ENCODE assay signal across 8 cellular contexts in genomic region chr15:89665449-89666146, GRCh38. TPM values are rescaled to one million over a fixed set of nuclear protein-coding genes. Genes with fewer than 3 reads are reported as not detected.
A peak's percentile ranks its signal among the peaks of the same experiment; 100 is the strongest.
DNase-seq lines count a peak whose midpoint lies in the region; ATAC-seq, FAIRE-seq and TF ChIP-seq lines count a peak whose summit lies in the region.

No MANE protein-coding gene starts in this region.

- SMC1A ChIA-PET in GM12878 (lab: Charles Lee; ENCODE audit: uncharacterized antibody, unreplicated experiment), result interaction anchor here (0.6 kb wide), 1 partner anchor 247 kb away, joined by 3 read pairs; no protein-coding TSS in a partner anchor

- no peak for FAIRE-seq in GM12878 (lab: Jason Lieb, UNC)

- H3K4me3 ChIP-seq in GM06990 (replicated peaks; ENCODE audit: low read depth, low read length), result peak overlapping the region; percentile 25
- H3K4me3 ChIP-seq in Loucy (ENCODE audit: low read length, poor library complexity, severe bottlenecking), result peak overlapping the region; percentile 53
- H3K4me3 ChIP-seq in GM12878, result no peak overlapping the region; the same call in 1 of the 2 replicates
- H3K4me3 ChIP-seq in iPS-20b (ENCODE audit: low read length), result peak overlapping the region; percentile 58; the same call in 1 of the 2 replicates
- H3K4me3 ChIP-seq in smooth muscle cell, result peak overlapping the region; percentile 53

- H3K27ac ChIP-seq in GM12878 (ENCODE audit: control insufficient read depth, insufficient read depth) (no peak overlapping the region), iPS-20b (ENCODE audit: low read length) (no peak overlapping the region), smooth muscle cell (ENCODE audit: low read depth) (peak overlapping the region; percentile 38)

- H3K27me3 Mint-ChIP-seq in activated CD4-positive, alpha-beta T cell treated with anti-CD3 and anti-CD28 coated beads, Interleukin-2, amount 10 ng/mL, durations not matched to agents 7 days and 5 days, result peaks cover 18% of the 10 kb centered on the region

- no peaks in the 10 kb centered on the region for H3K9me3 Mint-ChIP-seq in activated CD4-positive, alpha-beta T cell treated with anti-CD3 and anti-CD28 coated beads, Interleukin-2, amount 10 ng/mL, durations not matched to agents 7 days and 5 days

- no peak for DNase-seq in GM06990 (ENCODE audit: extremely low read depth, insufficient read length)
- no peak for DNase-seq in GM12878 (ENCODE audit: low read depth, low spot score)
- peak; percentile 20 for DNase-seq in smooth muscle cell (lab: John Stamatoyannopoulos, UW; ENCODE audit: unreplicated experiment)
- no peak for DNase-seq in activated CD4-positive, alpha-beta T cell treated with anti-CD3 and anti-CD28 coated beads, Interleukin-2, amount 10 ng/mL, durations not matched to agents 7 days and 5 days
- DNase-seq in MV-4-11 (lab: John Stamatoyannopoulos, UW), result no peak

- TF ChIP-seq RAD21 in GM12878 (IDR thresholded peaks at IDR 0.05; ENCODE audit: insufficient read depth, low read depth, low read length), result no peak

- BruUV-seq in GM12878 (replicated peaks; lab: Mats Ljungman, UMichigan), result no TSS peak

- no peak overlapping the region for H3K4me2 ChIP-seq in Loucy (ENCODE audit: low read depth, low read length, poor library complexity, severe bottlenecking)
- H3K4me2 ChIP-seq in GM12878 (ENCODE audit: control insufficient read depth, insufficient read depth), result peak overlapping the region; percentile 64; the same call in 1 of the 2 replicates
- H3K4me2 ChIP-seq in smooth muscle cell, result peak overlapping the region; percentile 87

- in situ Hi-C loops in GM12878 (cut with MboI), result no loop called here

- H4K20me1 ChIP-seq in Loucy (ENCODE audit: insufficient read depth, low read length, poor library complexity, severe bottlenecking), result no peaks in the 10 kb centered on the region
- no peaks in the 10 kb centered on the region for H4K20me1 ChIP-seq in GM12878 (ENCODE audit: control insufficient read depth, insufficient read depth)
- no peaks in the 10 kb centered on the region for H4K20me1 ChIP-seq in smooth muscle cell (ENCODE audit: low read depth)

- POLR2A ChIA-PET in GM12878 (lab: Charles Lee), result no interaction called here
- POLR2A ChIA-PET in activated CD4-positive, alpha-beta T cell treated with anti-CD3 and anti-CD28 coated beads, Interleukin-2, amount 10 ng/mL, durations not matched to agents 7 days and 5 days (lab: Charles Lee), result interaction anchor here (0.7 kb wide), 1 partner anchor 20 kb away, joined by 3 read pairs; no protein-coding TSS in a partner anchor

- H3K4me1 ChIP-seq in Loucy (ENCODE audit: insufficient read depth, low read length, poor library complexity, severe bottlenecking) (no peaks in the 10 kb centered on the region), GM12878 (ENCODE audit: control insufficient read depth, insufficient read depth, low read length) (no peaks in the 10 kb centered on the region), iPS-20b (ENCODE audit: insufficient read depth, low read length) (no peaks in the 10 kb centered on the region), smooth muscle cell (ENCODE audit: low read depth) (no peaks in the 10 kb centered on the region)

- H3K4me1 Mint-ChIP-seq in activated CD4-positive, alpha-beta T cell treated with anti-CD3 and anti-CD28 coated beads, Interleukin-2, amount 10 ng/mL, durations not matched to agents 7 days and 5 days, result peaks cover 5% of the 10 kb centered on the region

- no peaks in the 10 kb centered on the region for H3K79me2 ChIP-seq in Loucy (ENCODE audit: insufficient read depth, low read length)
- no peaks in the 10 kb centered on the region for H3K79me2 ChIP-seq in GM12878 (ENCODE audit: control insufficient read depth, insufficient read depth, low read length)
- no peaks in the 10 kb centered on the region for H3K79me2 ChIP-seq in smooth muscle cell (ENCODE audit: low read depth)

- intact Hi-C loops in GM12878 (cut with micrococcal nuclease; ENCODE audit: unreplicated experiment), result no loop called here

- H2AFZ ChIP-seq in Loucy (ENCODE audit: low read length), result peak overlapping the region; percentile 69; the same call in 1 of the 2 replicates
- H2AFZ ChIP-seq in GM12878 (ENCODE audit: control insufficient read depth, low read depth, low read length), result peak overlapping the region; percentile 58
- peak overlapping the region; percentile 90 for H2AFZ ChIP-seq in smooth muscle cell (ENCODE audit: low read depth)

- RAD21 ChIA-PET in GM12878 (lab: Charles Lee; ENCODE audit: unreplicated experiment), result no interaction called here

- TF ChIP-seq POLR2A in GM12878 (IDR thresholded peaks at IDR 0.05; ENCODE audit: low read depth, low read length), result no peak

- no peaks in the 10 kb centered on the region for H3K36me3 Mint-ChIP-seq in activated CD4-positive, alpha-beta T cell treated with anti-CD3 and anti-CD28 coated beads, Interleukin-2, amount 10 ng/mL, durations not matched to agents 7 days and 5 days (ENCODE audit: low read depth)

- no peaks in the 10 kb centered on the region for H3K9me2 ChIP-seq in Loucy (replicated peaks; ENCODE audit: low read depth, low read length)

- CTCF ChIA-PET in GM12878 (lab: Yijun Ruan, JAX), result no interaction called here
- CTCF ChIA-PET in activated CD4-positive, alpha-beta T cell treated with anti-CD3 and anti-CD28 coated beads, Interleukin-2, amount 10 ng/mL, durations not matched to agents 7 days and 5 days (lab: Charles Lee), result no interaction called here

- no peak overlapping the region for H3K27ac Mint-ChIP-seq in activated CD4-positive, alpha-beta T cell treated with anti-CD3 and anti-CD28 coated beads, Interleukin-2, amount 10 ng/mL, durations not matched to agents 7 days and 5 days

- H3K27me3 ChIP-seq in GM06990 (replicated peaks; ENCODE audit: control insufficient read depth, insufficient read depth, low read length), result no peaks in the 10 kb centered on the region; the same call in 1 of the 2 replicates
- H3K27me3 ChIP-seq in Loucy (ENCODE audit: insufficient read depth, low read length, poor library complexity, severe bottlenecking), result no peaks in the 10 kb centered on the region
- peaks cover 0 to 2% of the 10 kb centered on the region in 2 experiments; a peak in 1 of 4 replicates for H3K27me3 ChIP-seq in GM12878 (replicated peaks in 1 of 2; ENCODE audit: control insufficient read depth in 2 of 2, insufficient read depth in 2 of 2, low read length in 1 of 2)
- H3K27me3 ChIP-seq in iPS-20b (ENCODE audit: insufficient read depth, low read length), result peaks cover 32% of the 10 kb centered on the region
- no peaks in the 10 kb centered on the region for H3K27me3 ChIP-seq in smooth muscle cell (ENCODE audit: low read depth)

- no peak overlapping the region for H3K4me3 Mint-ChIP-seq in activated CD4-positive, alpha-beta T cell treated with anti-CD3 and anti-CD28 coated beads, Interleukin-2, amount 10 ng/mL, durations not matched to agents 7 days and 5 days

- TF ChIP-seq CTCF in GM06990 (IDR thresholded peaks at IDR 0.05; ENCODE audit: insufficient read depth, low read length, poor library complexity, severe bottlenecking) (no peak), Loucy (conservative IDR thresholded peaks at IDR 0.05; ENCODE audit: low read length) (no peak), GM12878 (IDR thresholded peaks at IDR 0.05 in 2 of 3, conservative IDR thresholded peaks at IDR 0.05 in 1 of 3; ENCODE audit: control insufficient read depth in 2 of 3, extremely low read depth in 1 of 3, insufficient read depth in 1 of 3, low read depth in 3 of 3, low read length in 3 of 3) (no peak), smooth muscle cell (IDR thresholded peaks at IDR 0.05; ENCODE audit: borderline replicate concordance, insufficient read depth, poor library complexity, severe bottlenecking) (no peak)

- no peaks in the 10 kb centered on the region for H3K36me3 ChIP-seq in GM06990 (ENCODE audit: control insufficient read depth, insufficient read depth, low read length)
- no peaks in the 10 kb centered on the region for H3K36me3 ChIP-seq in Loucy (ENCODE audit: insufficient read depth, low read length)
- no peaks in the 10 kb centered on the region for H3K36me3 ChIP-seq in GM12878 (ENCODE audit: control insufficient read depth in 2 of 2, insufficient read depth in 2 of 2, low read length in 1 of 2)
- no peaks in the 10 kb centered on the region for H3K36me3 ChIP-seq in iPS-20b (ENCODE audit: insufficient read depth, low read depth, low read length)
- H3K36me3 ChIP-seq in smooth muscle cell (ENCODE audit: low read depth), result no peaks in the 10 kb centered on the region

- WGBS in GM12878 (ENCODE audit: insufficient coverage, insufficient replicate concordance, low lambda C conversion rate, missing lambda C conversion rate), result 1% methylated on average over 70 of the region's 72 CpGs
- WGBS in smooth muscle cell (ENCODE audit: low lambda C conversion rate), result 7% methylated on average over 61 of the region's 72 CpGs

- ATAC-seq in GM12878 (peak; percentile 63), GM18907 (IDR thresholded peaks at IDR 0.05; ENCODE audit: unreplicated experiment) (no peak)

- H3F3A ChIP-seq in Loucy (ENCODE audit: low read depth), result no peaks in the 10 kb centered on the region
- peaks cover 7% of the 10 kb centered on the region for H3F3A ChIP-seq in smooth muscle cell (ENCODE audit: low read depth)

- TF ChIP-seq EP300 in GM12878 (IDR thresholded peaks at IDR 0.05; ENCODE audit: borderline replicate concordance in 1 of 2, control insufficient read depth in 1 of 2, low read depth in 2 of 2, low read length in 2 of 2), result no peak

- H3K9ac ChIP-seq in Loucy (ENCODE audit: low read depth, low read length, poor library complexity, severe bottlenecking) (no peak overlapping the region), GM12878 (ENCODE audit: control insufficient read depth, insufficient read depth, low read length) (peak overlapping the region; percentile 22; the same call in 1 of the 2 replicates), iPS-20b (ENCODE audit: low read depth, low read length) (no peak overlapping the region), smooth muscle cell (ENCODE audit: low read depth) (peak overlapping the region; percentile 51)

- H3K9me3 ChIP-seq in Loucy (ENCODE audit: insufficient read depth, low read depth, low read length) (no peaks in the 10 kb centered on the region), GM12878 (replicated peaks; ENCODE audit: control insufficient read depth, insufficient read depth, low read length) (no peaks in the 10 kb centered on the region), iPS-20b (ENCODE audit: insufficient read depth, low read depth, low read length) (no peaks in the 10 kb centered on the region), smooth muscle cell (replicated peaks; ENCODE audit: low read depth) (no peaks in the 10 kb centered on the region)

RNA-seq across cellular contexts. Expression of gene KIF7, which starts 10.3 kb away (rescaled TPM):
- 0.66 and 1.3 TPM in 2 replicates for total RNA-seq in GM12878 (2013; cell fraction: nucleolus; rRNA removed)
- total RNA-seq in GM12878 (2014; rRNA removed) (0.05 and 0.11 TPM in 2 replicates), GM12878 (2014; rRNA removed; fragmentation: Illumina TruSeq; extraction: Trizol) (0.04 TPM in 1 of 2 replicates, not detected in the other), GM12878 (2021) (0.16 and 0.36 TPM in 2 replicates), smooth muscle cell (4.8 and 7.6 TPM in 2 replicates)
- polyA plus RNA-seq in GM12878 (2011; ENCODE audit: low read depth), result 0.08 TPM
- polyA plus RNA-seq in GM12878 (2011; rRNA removed) (0.14 and 0.26 TPM in 2 replicates), GM12878 (2014; fragmentation: Illumina TruSeq; extraction: Trizol) (0.01 TPM in 1 of 2 replicates, not detected in the other), GM12878 (2014; fragmentation: Nextera tagmentation; extraction: Ambion mirVana) (not detected), GM12878 (2014; rRNA removed) (0.09 and 0.18 TPM in 2 replicates), GM12878 (2016; fragmentation: Nextera tagmentation; extraction: Ambion mirVana) (under 1 TPM; 0.04 to 0.11 TPM), smooth muscle cell (7.4 and 7.6 TPM in 2 replicates)
- polyA plus RNA-seq in GM12878 (2011; cell fraction: cytosol; rRNA removed), result 0.28 and 0.67 TPM in 2 replicates
- 1.0 and 1.7 TPM in 2 replicates for polyA plus RNA-seq in GM12878 (2011; cell fraction: nucleus; rRNA removed)
- polyA plus RNA-seq in GM12878 (2012), result 0.41 and 0.52 TPM in 2 replicates
- polyA minus RNA-seq in GM12878 (2011; rRNA and poly(A)+ RNA removed), result 0.07 and 0.46 TPM in 2 replicates
- polyA minus RNA-seq in GM12878 (2011; cell fraction: cytosol; rRNA and poly(A)+ RNA removed), result not detected in 2 replicates
- 0.24 and 0.67 TPM in 2 replicates for polyA minus RNA-seq in GM12878 (2011; cell fraction: nucleus; rRNA and poly(A)+ RNA removed)
- under 1 TPM; 0.65 to 0.67 TPM for total RNA-seq in activated CD4-positive, alpha-beta T cell treated with anti-CD3 and anti-CD28 coated beads, Interleukin-2, amount 10 ng/mL, durations not matched to agents 7 days and 5 days

RNA-seq across cellular contexts. Expression of gene PLIN1, which starts 13.6 kb away (rescaled TPM):
- 0.86 and 1.6 TPM in 2 replicates for total RNA-seq in GM12878 (2013; cell fraction: nucleolus; rRNA removed)
- total RNA-seq in GM12878 (2014; rRNA removed), result 0.11 TPM in 1 of 2 replicates, not detected in the other
- not detected in 2 replicates for total RNA-seq in GM12878 (2014; rRNA removed; fragmentation: Illumina TruSeq; extraction: Trizol)
- total RNA-seq in GM12878 (2021), result 0.08 TPM in 1 of 2 replicates, not detected in the other
- polyA plus RNA-seq in GM12878 (2011; ENCODE audit: low read depth), result not detected
- 0.24 TPM in 1 of 2 replicates, not detected in the other for polyA plus RNA-seq in GM12878 (2011; rRNA removed)
- polyA plus RNA-seq in GM12878 (2011; cell fraction: cytosol; rRNA removed), result 0.05 and 0.07 TPM in 2 replicates
- polyA plus RNA-seq in GM12878 (2011; cell fraction: nucleus; rRNA removed), result 0.16 and 0.27 TPM in 2 replicates
- 0.07 and 0.11 TPM in 2 replicates for polyA plus RNA-seq in GM12878 (2012)
- polyA plus RNA-seq in GM12878 (2014; fragmentation: Illumina TruSeq; extraction: Trizol), result not detected in 2 replicates
- under 1 TPM; 0.05 to 0.13 TPM for polyA plus RNA-seq in GM12878 (2014; fragmentation: Nextera tagmentation; extraction: Ambion mirVana)
- polyA plus RNA-seq in GM12878 (2014; rRNA removed), result not detected in 2 replicates
- not detected for polyA plus RNA-seq in GM12878 (2016; fragmentation: Nextera tagmentation; extraction: Ambion mirVana)
- polyA minus RNA-seq in GM12878 (2011; rRNA and poly(A)+ RNA removed), result 0.10 TPM in 1 of 2 replicates, not detected in the other
- polyA minus RNA-seq in GM12878 (2011; cell fraction: cytosol; rRNA and poly(A)+ RNA removed), result not detected in 2 replicates
- 0.73 TPM in 1 of 2 replicates, not detected in the other for polyA minus RNA-seq in GM12878 (2011; cell fraction: nucleus; rRNA and poly(A)+ RNA removed)
- 0.04 and 0.13 TPM in 2 replicates for total RNA-seq in smooth muscle cell
- polyA plus RNA-seq in smooth muscle cell, result 0.66 TPM in 1 of 2 replicates, not detected in the other
- total RNA-seq in activated CD4-positive, alpha-beta T cell treated with anti-CD3 and anti-CD28 coated beads, Interleukin-2, amount 10 ng/mL, durations not matched to agents 7 days and 5 days, result under 1 TPM in 1 of 2 experiments, not detected in 1; 0.07 TPM

RNA-seq across cellular contexts. Expression of gene PEX11A, which starts 25.0 kb away (rescaled TPM):
- 6.9 and 7.6 TPM in 2 replicates for total RNA-seq in GM12878 (2013; cell fraction: nucleolus; rRNA removed)
- total RNA-seq in GM12878 (2014; rRNA removed) (1.9 and 2.5 TPM in 2 replicates), GM12878 (2014; rRNA removed; fragmentation: Illumina TruSeq; extraction: Trizol) (2.0 and 2.1 TPM in 2 replicates), GM12878 (2021) (2.0 and 2.8 TPM in 2 replicates), smooth muscle cell (4.7 and 9.0 TPM in 2 replicates)
- 2.6 TPM for polyA plus RNA-seq in GM12878 (2011; ENCODE audit: low read depth)
- polyA plus RNA-seq in GM12878 (2011; rRNA removed) (1.4 and 1.5 TPM in 2 replicates), GM12878 (2014; fragmentation: Illumina TruSeq; extraction: Trizol) (1.8 and 2.1 TPM in 2 replicates), GM12878 (2014; fragmentation: Nextera tagmentation; extraction: Ambion mirVana) (1 to 10 TPM; 1.4 to 1.5 TPM), GM12878 (2014; rRNA removed) (2.1 and 3.5 TPM in 2 replicates), GM12878 (2016; fragmentation: Nextera tagmentation; extraction: Ambion mirVana) (1 to 10 TPM; 1.7 to 2.1 TPM), smooth muscle cell (3.8 and 5.6 TPM in 2 replicates)
- 0.75 and 1.5 TPM in 2 replicates for polyA plus RNA-seq in GM12878 (2011; cell fraction: cytosol; rRNA removed)
- 0.31 and 0.75 TPM in 2 replicates for polyA plus RNA-seq in GM12878 (2011; cell fraction: nucleus; rRNA removed)
- polyA plus RNA-seq in GM12878 (2012), result 2.6 and 3.3 TPM in 2 replicates
- polyA minus RNA-seq in GM12878 (2011; rRNA and poly(A)+ RNA removed), result 1.5 and 1.9 TPM in 2 replicates
- polyA minus RNA-seq in GM12878 (2011; cell fraction: cytosol; rRNA and poly(A)+ RNA removed), result 0.73 TPM in 1 of 2 replicates, not detected in the other
- polyA minus RNA-seq in GM12878 (2011; cell fraction: nucleus; rRNA and poly(A)+ RNA removed), result 0.38 and 0.60 TPM in 2 replicates
- total RNA-seq in activated CD4-positive, alpha-beta T cell treated with anti-CD3 and anti-CD28 coated beads, Interleukin-2, amount 10 ng/mL, durations not matched to agents 7 days and 5 days, result 1 to 10 TPM; 1.7 to 2.8 TPM

RNA-seq across cellular contexts. Expression of gene WDR93, which starts 25.0 kb away (rescaled TPM):
- not detected in 2 replicates for total RNA-seq in GM12878 (2013; cell fraction: nucleolus; rRNA removed)
- total RNA-seq in GM12878 (2014; rRNA removed), result not detected in 2 replicates
- not detected in 2 replicates for total RNA-seq in GM12878 (2014; rRNA removed; fragmentation: Illumina TruSeq; extraction: Trizol)
- total RNA-seq in GM12878 (2021), result not detected in 2 replicates
- polyA plus RNA-seq in GM12878 (2011; ENCODE audit: low read depth), result not detected
- polyA plus RNA-seq in GM12878 (2011; rRNA removed), result not detected in 2 replicates
- not detected in 2 replicates for polyA plus RNA-seq in GM12878 (2011; cell fraction: cytosol; rRNA removed)
- polyA plus RNA-seq in GM12878 (2011; cell fraction: nucleus; rRNA removed), result not detected in 2 replicates
- polyA plus RNA-seq in GM12878 (2012), result not detected in 2 replicates
- not detected in 2 replicates for polyA plus RNA-seq in GM12878 (2014; fragmentation: Illumina TruSeq; extraction: Trizol)
- not detected for polyA plus RNA-seq in GM12878 (2014; fragmentation: Nextera tagmentation; extraction: Ambion mirVana)
- not detected in 2 replicates for polyA plus RNA-seq in GM12878 (2014; rRNA removed)
- not detected for polyA plus RNA-seq in GM12878 (2016; fragmentation: Nextera tagmentation; extraction: Ambion mirVana)
- polyA minus RNA-seq in GM12878 (2011; rRNA and poly(A)+ RNA removed), result not detected in 2 replicates
- polyA minus RNA-seq in GM12878 (2011; cell fraction: cytosol; rRNA and poly(A)+ RNA removed), result not detected in 2 replicates
- not detected in 2 replicates for polyA minus RNA-seq in GM12878 (2011; cell fraction: nucleus; rRNA and poly(A)+ RNA removed)
- 0.13 TPM in 1 of 2 replicates, not detected in the other for total RNA-seq in smooth muscle cell
- 0.80 TPM in 1 of 2 replicates, not detected in the other for polyA plus RNA-seq in smooth muscle cell
- not detected for total RNA-seq in activated CD4-positive, alpha-beta T cell treated with anti-CD3 and anti-CD28 coated beads, Interleukin-2, amount 10 ng/mL, durations not matched to agents 7 days and 5 days

Comparison
In these comparisons a context has a peak if more than half of its experiments do, and no peak if none do; other contexts are left out.
1. H3K9ac ChIP-seq: peak in GM12878 (single experiment) and smooth muscle cell (single experiment); none in Loucy (single experiment) and iPS-20b (single experiment).
2. Peak in every context shown above with its lines, with median percentiles within 50 percentile points of each other: H2AFZ ChIP-seq.